Comparison of ENCODE assay signal across 1 cellular context in the genomic region with DNA sequence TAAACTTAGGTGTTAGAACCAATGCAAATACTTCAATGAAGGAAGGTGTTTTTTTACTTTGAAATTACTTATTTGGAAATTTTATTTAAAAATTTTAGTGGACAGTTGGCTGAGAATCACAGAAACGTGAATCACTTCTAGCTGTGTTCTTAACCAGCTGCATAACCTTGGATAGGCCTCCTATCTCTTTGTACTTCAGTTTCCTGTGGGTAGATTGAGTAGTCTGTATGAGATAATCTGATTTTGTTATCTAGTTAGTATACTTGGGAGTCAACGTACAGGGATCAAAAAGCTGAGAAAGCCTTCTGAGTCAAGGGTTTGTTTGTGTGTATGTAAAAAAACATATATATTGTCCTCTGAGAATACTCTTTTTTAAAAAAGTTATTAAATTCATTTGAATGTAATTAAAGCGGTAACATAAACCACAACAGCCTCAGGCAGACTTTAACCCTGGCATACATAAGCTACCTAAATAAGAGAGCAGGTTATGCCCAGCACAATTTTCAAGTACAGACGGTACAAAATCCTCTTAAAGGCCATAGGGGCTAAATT.
TF ChIP-seq lines count a peak whose summit lies in the region.

No MANE protein-coding gene starts in this region.

TF ChIP-seq in IMR-90, 13 proteins besides CTCF, POLR2A, EP300 and RAD21:
- TF ChIP-seq BHLHE40 (IDR thresholded peaks at IDR 0.05; ENCODE audit: low read depth, low read length): no peak
- no peak for TF ChIP-seq CEBPB (IDR thresholded peaks at IDR 0.05; ENCODE audit: low read depth, low read length)
- no peak for TF ChIP-seq RFX5 (IDR thresholded peaks at IDR 0.05; ENCODE audit: low read depth, low read length)
- TF ChIP-seq NFE2L2 (IDR thresholded peaks at IDR 0.05; ENCODE audit: low read depth, low read length): no peak
- no peak for TF ChIP-seq RCOR1 (IDR thresholded peaks at IDR 0.05; ENCODE audit: insufficient replicate concordance, low read length)
- TF ChIP-seq ELK1 (IDR thresholded peaks at IDR 0.05; ENCODE audit: borderline replicate concordance, low read depth, low read length): no peak
- no peak for TF ChIP-seq CHD1 (IDR thresholded peaks at IDR 0.05; ENCODE audit: low read depth, low read length)
